ENCODE assay signal across 16 cellular contexts in genomic region chr5:42502613-42503470, GRCh38.
"Had no signal": no experiment of that assay in that cellular context is flagged by ENCODE, and none has a peak within 500 bp of the region (broad histone marks: within the 10 kb centered on the region; RNA-seq: fewer than 3 reads in every experiment).

No MANE protein-coding gene starts in this region.

- H3K9me3 ChIP-seq: prostate gland, SK-N-SH, thoracic aorta had no signal

- H3K4me1 ChIP-seq: prostate gland had no signal

- DNase-seq: activated CD4-positive, alpha-beta T cell treated with anti-CD3 and anti-CD28 coated beads, Interleukin-2, amount 10 ng/mL, durations not matched to agents 24 days and 14 days; activated CD8-positive, alpha-beta memory T cell treated with anti-CD3 and anti-CD28 coated beads for 24 hours; activated T-cell treated with anti-CD3 and anti-CD28 coated beads for 4 hours; amygdala; brain microvascular endothelial cell; dorsolateral prefrontal cortex; immature natural killer cell; left cardiac atrium; natural killer cell; nucleus accumbens; SK-N-SH; stimulated activated CD4-positive, alpha-beta T cell treated with anti-CD3 and anti-CD28 coated beads, Interleukin-4, amount 100 ng/mL, for 1 hour; stimulated activated CD8-positive, alpha-beta memory T cell treated with anti-CD3 and anti-CD28 coated beads, Interleukin-4, amount 100 ng/mL, for 48 hours had no signal

- H3K27ac ChIP-seq: brain microvascular endothelial cell, dorsolateral prefrontal cortex, thoracic aorta had no signal

- H3K36me3 ChIP-seq: brain microvascular endothelial cell, prostate gland, thoracic aorta had no signal

- H3K27me3 ChIP-seq: brain microvascular endothelial cell, dorsolateral prefrontal cortex had no signal

- ATAC-seq: activated naive CD4-positive, alpha-beta T cell treated with anti-CD3 and anti-CD28 coated beads, Interleukin-2, amount 50 U/mL, for 72 hours; left cardiac atrium; natural killer cell had no signal

- H3K4me3 ChIP-seq: dorsolateral prefrontal cortex, prostate gland, thoracic aorta had no signal

- H3K4me2 ChIP-seq: SK-N-SH had no signal

- H3K9ac ChIP-seq: SK-N-SH had no signal
